Comparison of ENCODE assay signal across 28 cellular contexts in genomic region chr2:115169814-115170213, GRCh38.
"Had no signal": no experiment of that assay in that cellular context is flagged by ENCODE, and none has a peak within 500 bp of the region (broad histone marks: within the 10 kb centered on the region; RNA-seq: fewer than 3 reads in every experiment).

No MANE protein-coding gene starts in this region.

- H3K4me3 ChIP-seq: left lung, lower lobe of right lung, pancreas, psoas muscle, skin epidermis, stomach, testis, thyroid gland, transverse colon, upper lobe of left lung, vagina had no signal

- H3K9me3 ChIP-seq: left lung, lower lobe of right lung, pancreas, psoas muscle, testis, thyroid gland, transverse colon, upper lobe of left lung, vagina had no signal

- H3K36me3 ChIP-seq: left lung, lower lobe of right lung, pancreas, stomach, thyroid gland, transverse colon, upper lobe of left lung, vagina had no signal

- H3K4me1 ChIP-seq: left lung, lower lobe of right lung, psoas muscle, stomach, testis, thyroid gland, transverse colon, upper lobe of left lung, vagina had no signal

- ATAC-seq: left colon; left lung; lower lobe of right lung; naive thymus-derived CD8-positive, alpha-beta T cell; pancreas; psoas muscle; sciatic nerve; stimulated activated naive B cell treated with anti-CD40 and anti-IgM and Interleukin-4, amounts not matched to agents 10 μg/mL and 1 μg/mL and 100 μg/mL, for 72 hours; stimulated activated naive CD8-positive, alpha-beta T cell treated with anti-CD3 and anti-CD28 coated beads, Interleukin-15, Interleukin-2, amounts not matched to agents 100 U/mL and 50 U/mL, for 24 hours had no signal

- H3K27ac ChIP-seq: left lung, lower lobe of right lung, pancreas, psoas muscle, skin epidermis, stomach, testis, thyroid gland, transverse colon, upper lobe of left lung, vagina had no signal

- H3K27me3 ChIP-seq: left lung, stomach, testis, thyroid gland, transverse colon, upper lobe of left lung, vagina had no signal

- DNase-seq: hypothalamus; immature natural killer cell; kidney; left colon; left lung; lower lobe of right lung; mammary epithelial cell; mesenchymal stem cell; naive thymus-derived CD8-positive, alpha-beta T cell; nucleus accumbens; pancreas; posterior cingulate gyrus; psoas muscle; stimulated activated CD4-positive, alpha-beta T cell treated with anti-CD3 and anti-CD28 coated beads, Interleukin-12 subunit alpha, Interleukin-12 subunit beta, amount 100 ng/mL, for 4 hours; stimulated activated CD4-positive, alpha-beta T cell treated with anti-CD3 and anti-CD28 coated beads, Interleukin-15, amount 100 ng/mL, for 24 hours; stimulated activated CD4-positive, alpha-beta T cell treated with anti-CD3 and anti-CD28 coated beads, Interleukin-2, amount 100 ng/mL, for 24 hours; stimulated activated CD4-positive, alpha-beta T cell treated with anti-CD3 and anti-CD28 coated beads, Interleukin-4, amount 100 ng/mL, for 1 hour; stimulated activated naive B cell treated with anti-CD40 and anti-IgM and Interleukin-4, amounts not matched to agents 10 μg/mL and 1 μg/mL and 100 μg/mL, for 72 hours; stimulated activated naive CD8-positive, alpha-beta T cell treated with anti-CD3 and anti-CD28 coated beads, Interleukin-15, Interleukin-2, amounts not matched to agents 100 U/mL and 50 U/mL, for 24 hours; stomach; testis; thyroid gland; transverse colon; upper lobe of left lung had no signal

- FAIRE-seq: islet of Langerhans, kidney, pancreas had no signal
